13 cellular contexts compared by ENCODE assay signal in the genomic region with DNA sequence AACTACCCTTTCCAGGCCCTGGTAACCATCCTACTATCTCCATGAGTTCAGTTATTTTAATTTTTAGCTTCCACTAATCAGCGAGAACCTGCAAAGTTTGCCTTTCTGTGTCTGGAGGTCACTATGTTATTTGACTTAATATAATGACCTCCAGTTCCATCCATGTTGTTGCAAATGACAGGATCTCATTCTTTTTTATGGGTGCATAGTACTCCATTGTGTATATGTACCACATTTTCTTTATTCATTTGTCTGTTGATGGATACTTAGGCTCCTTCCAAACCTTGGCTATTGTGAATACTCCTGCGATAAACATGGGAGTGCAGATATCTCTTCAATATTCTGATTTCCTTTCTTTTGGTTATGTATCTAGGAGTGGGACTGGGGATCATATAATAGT. TPM values are rescaled to one million over a fixed set of nuclear protein-coding genes. Genes with fewer than 3 reads are reported as not detected.
"Had no signal": no experiment of that assay in that cellular context is flagged by ENCODE, and none has a peak within 500 bp of the region (broad histone marks: within the 10 kb centered on the region; RNA-seq: fewer than 3 reads in every experiment).

No MANE protein-coding gene starts in this region.

RNA-seq across cellular contexts. Expression of a gene that starts 31.6 kb away (rescaled TPM):
- total RNA-seq: activated B cell treated with CpG ODN at 0.5 μM for 24 hours; activated CD4-positive, alpha-beta memory T cell treated with anti-CD3 and anti-CD28 coated beads for 36 hours; activated CD4-positive, alpha-beta memory T cell treated with anti-CD3 and anti-CD28 coated beads, Interleukin-2, amount 10 ng/mL, durations not matched to agents 7 days and 5 days; activated CD4-positive, alpha-beta T cell treated with anti-CD3 and anti-CD28 coated beads for 36 hours; activated CD4-positive, alpha-beta T cell treated with anti-CD3 and anti-CD28 coated beads, Interleukin-2, amount 10 ng/mL, durations not matched to agents 24 days and 14 days; activated CD4-positive, alpha-beta T cell treated with anti-CD3 and anti-CD28 coated beads, Interleukin-2, amount 10 ng/mL, durations not matched to agents 7 days and 5 days; activated CD8-positive, alpha-beta memory T cell treated with anti-CD3 and anti-CD28 coated beads for 36 hours; activated CD8-positive, alpha-beta memory T cell treated with anti-CD3 and anti-CD28 coated beads, Interleukin-2, amount 10 ng/mL, durations not matched to agents 7 days and 5 days; activated CD8-positive, alpha-beta T cell treated with anti-CD3 and anti-CD28 coated beads for 36 hours; activated CD8-positive, alpha-beta T cell treated with anti-CD3 and anti-CD28 coated beads, Interleukin-2, amount 10 ng/mL, durations not matched to agents 7 days and 5 days; T-helper 1 cell treated with Interleukin-12 subunit alpha and Interleukin-12 subunit beta and Interleukin-4 antibody, amounts not matched to agents 30 ng/mL and 1 ng/mL, for 36 hours; T-helper 17 cell; T-helper 2 cell treated with Interferon-gamma antibody and Interleukin-4, amounts not matched to agents 100 ng/mL and 5 ng/mL, for 36 hours had no signal
